Comparison of ENCODE assay signal across 8 cellular contexts in the genomic region with DNA sequence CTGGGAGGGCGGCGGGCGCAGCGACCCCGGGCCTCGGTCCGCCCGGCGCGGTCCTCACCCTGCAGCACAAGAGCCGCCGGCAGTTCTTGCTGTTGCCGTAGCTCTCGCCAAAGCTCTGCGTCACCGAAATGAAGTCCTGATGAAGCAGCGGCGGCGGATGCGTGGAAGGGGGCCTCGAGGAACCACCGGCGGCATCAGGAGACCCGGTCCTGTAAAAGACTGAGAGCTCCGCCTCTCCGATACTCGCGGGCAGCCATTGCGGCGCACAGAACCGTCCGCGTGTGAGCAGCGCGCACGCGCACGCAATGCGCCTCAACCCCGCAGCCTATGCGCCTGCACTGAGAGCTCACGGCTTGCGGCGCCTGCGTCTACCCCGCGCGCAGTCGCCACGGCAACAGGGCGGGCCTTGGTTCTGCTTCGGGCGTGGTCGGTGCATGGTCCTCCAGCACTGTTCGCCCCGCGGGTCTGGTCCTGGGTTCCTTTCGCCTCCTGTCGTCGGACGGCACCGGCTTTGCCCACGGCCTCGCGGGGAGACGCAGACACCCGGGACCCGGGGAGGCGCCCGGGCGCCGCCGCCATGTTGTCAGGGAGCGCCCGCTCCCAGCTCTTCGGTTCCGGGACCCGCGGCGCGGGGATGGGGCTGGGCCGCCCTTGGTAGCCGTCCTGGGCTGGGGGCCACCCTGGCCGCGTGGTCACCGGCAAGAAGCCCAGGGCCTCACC. TPM values are rescaled to one million over a fixed set of nuclear protein-coding genes. Genes with fewer than 3 reads are reported as not detected.
A peak's percentile ranks its signal among the peaks of the same experiment; 100 is the strongest.
DNase-seq lines count a peak whose midpoint lies in the region; ATAC-seq, FAIRE-seq and TF ChIP-seq lines count a peak whose summit lies in the region.

No MANE protein-coding gene starts in this region.

- peaks cover 25% of the 10 kb centered on the region for H3K27me3 ChIP-seq in NT2/D1 (ENCODE audit: insufficient read depth, insufficient read length)
- no peaks in the 10 kb centered on the region for H3K27me3 ChIP-seq in endothelial cell of umbilical vein (ENCODE audit: control insufficient read depth in 2 of 2, insufficient read depth in 2 of 2, low read length in 2 of 2)

- CTCF ChIA-PET in endothelial cell of umbilical vein (lab: Charles Lee): interaction anchor here (0.8 to 3.3 kb wide), 11 partner anchors 8 to 107 kb away, joined by 3 to 17 read pairs (median 4); partner anchors contain the start of genes DPP7, GRIN1 and RNF224

- H3K79me2 ChIP-seq in endothelial cell of umbilical vein (ENCODE audit: control insufficient read depth, insufficient read depth, low read length): peaks cover 20% of the 10 kb centered on the region

- H3K9me3 ChIP-seq in NT2/D1 (ENCODE audit: insufficient read depth, low read length) (no peaks in the 10 kb centered on the region), endothelial cell of umbilical vein (replicated peaks; ENCODE audit: control insufficient read depth, insufficient read depth, low read length) (no peaks in the 10 kb centered on the region)

- TF ChIP-seq CTCF in endothelial cell of umbilical vein (IDR thresholded peaks at IDR 0.05; ENCODE audit: extremely low read depth in 1 of 2, insufficient read depth in 1 of 2, low read depth in 1 of 2, low read length in 2 of 2): no peak
- no peak for TF ChIP-seq CTCF in mesothelial cell of epicardium (IDR thresholded peaks at IDR 0.05; ENCODE audit: unreplicated experiment)

- peak; percentile 93 for FAIRE-seq in endothelial cell of umbilical vein (lab: Jason Lieb, UNC)

- H3K27ac ChIP-seq in endothelial cell of umbilical vein (ENCODE audit: insufficient read depth, low read depth, low read length): peak overlapping the region; percentile 40

- dilution Hi-C loops in endothelial cell of umbilical vein (cut with MboI; ENCODE audit: extremely low pct_ligation_motif_present, low sequenced_read_pairs): no loop called here

- peak; percentile 94 for TF ChIP-seq POLR2A in endothelial cell of umbilical vein (IDR thresholded peaks at IDR 0.05; ENCODE audit: low read depth, low read length)

- DNase-seq in COLO829 (ENCODE audit: low spot score): peak; percentile 96
- DNase-seq in HUDEP-2 (lab: John Stamatoyannopoulos, UW; ENCODE audit: unreplicated experiment in 76 of 76): peak in 74 of 76 experiments; percentile 34 to 93 (median 80)
- peak; percentile 81 for DNase-seq in NT2/D1 (ENCODE audit: low read depth, low spot score)
- peak; percentile 89 for DNase-seq in activated CD8-positive, alpha-beta memory T cell treated with anti-CD3 and anti-CD28 coated beads, Interleukin-2, amount 50 U/mL, for 4 hours
- peak; percentile 92 for DNase-seq in endothelial cell of umbilical vein (ENCODE audit: low read depth, low spot score)
- peak; percentile 76 to 88 for DNase-seq in mesothelial cell of epicardium (ENCODE audit: low spot score in 2 of 2, unreplicated experiment in 2 of 2)
- peak; percentile 81 for DNase-seq in stimulated activated CD8-positive, alpha-beta memory T cell treated with anti-CD3 and anti-CD28 coated beads, Interleukin-15, amount 100 ng/mL, for 24 hours (ENCODE audit: low read depth)

- H3K4me1 Mint-ChIP-seq in mesothelial cell of epicardium: peaks cover 21% of the 10 kb centered on the region

- H3K9ac ChIP-seq in NT2/D1 (ENCODE audit: insufficient read length, low read depth): peak overlapping the region; percentile 99
- peak overlapping the region; percentile 69 for H3K9ac ChIP-seq in endothelial cell of umbilical vein (replicated peaks; ENCODE audit: extremely low read depth, insufficient read depth, low read length)

- H3K36me3 ChIP-seq in NT2/D1 (ENCODE audit: insufficient read depth, insufficient read length, low read length): no peaks in the 10 kb centered on the region
- no peaks in the 10 kb centered on the region for H3K36me3 ChIP-seq in endothelial cell of umbilical vein (ENCODE audit: control insufficient read depth in 2 of 2, extremely low read depth in 1 of 2, insufficient read depth in 2 of 2, low read length in 2 of 2)

- H3K27me3 Mint-ChIP-seq in mesothelial cell of epicardium (ENCODE audit: low read depth): peaks cover 20% of the 10 kb centered on the region

- H3K4me3 Mint-ChIP-seq in mesothelial cell of epicardium: peak overlapping the region; percentile 83

- no peaks in the 10 kb centered on the region for H4K20me1 ChIP-seq in endothelial cell of umbilical vein (replicated peaks; ENCODE audit: control insufficient read depth, extremely low read depth, insufficient read depth, low read length)

- peak overlapping the region; percentile 69 for H3K27ac Mint-ChIP-seq in mesothelial cell of epicardium

- H3K4me1 ChIP-seq in NT2/D1 (ENCODE audit: insufficient read depth, insufficient read length): no peaks in the 10 kb centered on the region
- H3K4me1 ChIP-seq in endothelial cell of umbilical vein (ENCODE audit: control insufficient read depth, extremely low read depth, insufficient read depth, low read length): peaks cover 26% of the 10 kb centered on the region

- ATAC-seq in GM21360 (IDR thresholded peaks at IDR 0.05; ENCODE audit: unreplicated experiment): peak; percentile 78

- BruUV-seq in endothelial cell of umbilical vein (replicated peaks; lab: Mats Ljungman, UMichigan): no TSS peak

- no peaks in the 10 kb centered on the region for H3K9me3 Mint-ChIP-seq in mesothelial cell of epicardium

- H3K36me3 Mint-ChIP-seq in mesothelial cell of epicardium: peaks cover 2% of the 10 kb centered on the region

- H3K9me1 ChIP-seq in endothelial cell of umbilical vein (replicated peaks; ENCODE audit: control insufficient read depth, extremely low read depth, insufficient read depth, low read length): no peaks in the 10 kb centered on the region

- intact Hi-C loops in endothelial cell of umbilical vein (cut with micrococcal nuclease): loop anchor here (1.0 kb wide), 2 partner anchors 71 to 94 kb away; partner anchors contain the start of gene TPRN

- H3K4me2 ChIP-seq in endothelial cell of umbilical vein (ENCODE audit: insufficient read depth, low read length): peak overlapping the region; percentile 71

- H3K4me3 ChIP-seq in NT2/D1 (ENCODE audit: insufficient read length, low read depth) (peak overlapping the region; percentile 90), endothelial cell of umbilical vein (replicated peaks in 1 of 3; ENCODE audit: insufficient read depth in 1 of 3, low read depth in 1 of 3, low read length in 3 of 3) (peak overlapping the region; percentile 39 to 63 (median 51))

- POLR2A ChIA-PET in endothelial cell of umbilical vein (lab: Charles Lee): interaction anchor here (0.6 to 1.3 kb wide), 6 partner anchors 14 to 151 kb away, joined by 3 to 9 read pairs (median 4); partner anchors contain the start of genes NPDC1, TPRN and TUBB4B

- H2AFZ ChIP-seq in endothelial cell of umbilical vein (ENCODE audit: low read depth, low read length): peak overlapping the region; percentile 85

RNA-seq across cellular contexts. Expression of gene GRIN1, which starts 9.3 kb away (rescaled TPM):
- total RNA-seq in endothelial cell of umbilical vein (not detected in 2 replicates), mesothelial cell of epicardium (0.58 to 0.99 TPM (median 0.64 TPM) in 3 replicates)
- not detected in 2 replicates for polyA plus RNA-seq in endothelial cell of umbilical vein
- polyA plus RNA-seq in endothelial cell of umbilical vein (2011; cell fraction: cytosol; rRNA removed): not detected in 2 replicates
- polyA plus RNA-seq in endothelial cell of umbilical vein (2011; cell fraction: nucleus; rRNA removed): 0.13 and 0.18 TPM in 2 replicates
- 0.14 and 0.48 TPM in 2 replicates for polyA plus RNA-seq in endothelial cell of umbilical vein (2012)
- polyA minus RNA-seq in endothelial cell of umbilical vein: 0.04 TPM in 1 of 2 replicates, not detected in the other
- 2.7 TPM for polyA minus RNA-seq in endothelial cell of umbilical vein (2011; cell fraction: cytosol; rRNA and poly(A)+ RNA removed)
- polyA minus RNA-seq in endothelial cell of umbilical vein (2011; cell fraction: nucleus; rRNA and poly(A)+ RNA removed): not detected in 2 replicates

RNA-seq across cellular contexts. Expression of gene DPP7, which starts 15.1 kb away (rescaled TPM):
- total RNA-seq in endothelial cell of umbilical vein (118 and 149 TPM in 2 replicates), mesothelial cell of epicardium (149 to 159 TPM (median 157 TPM) in 3 replicates)
- 200 and 247 TPM in 2 replicates for polyA plus RNA-seq in endothelial cell of umbilical vein
- 53.5 and 90.0 TPM in 2 replicates for polyA plus RNA-seq in endothelial cell of umbilical vein (2011; cell fraction: cytosol; rRNA removed)
- 303 and 309 TPM in 2 replicates for polyA plus RNA-seq in endothelial cell of umbilical vein (2011; cell fraction: nucleus; rRNA removed)
- 70.8 and 123 TPM in 2 replicates for polyA plus RNA-seq in endothelial cell of umbilical vein (2012)
- polyA minus RNA-seq in endothelial cell of umbilical vein: 39.8 and 54.6 TPM in 2 replicates
- polyA minus RNA-seq in endothelial cell of umbilical vein (2011; cell fraction: cytosol; rRNA and poly(A)+ RNA removed): 69.1 TPM
- polyA minus RNA-seq in endothelial cell of umbilical vein (2011; cell fraction: nucleus; rRNA and poly(A)+ RNA removed): 27.5 and 54.6 TPM in 2 replicates

RNA-seq across cellular contexts. Expression of gene LRRC26, which starts 40.2 kb away (rescaled TPM):
- total RNA-seq in endothelial cell of umbilical vein (not detected in 2 replicates), mesothelial cell of epicardium (not detected in 3 replicates)
- 0.08 TPM in 1 of 2 replicates, not detected in the other for polyA plus RNA-seq in endothelial cell of umbilical vein
- polyA plus RNA-seq in endothelial cell of umbilical vein (2011; cell fraction: cytosol; rRNA removed): not detected in 2 replicates
- polyA plus RNA-seq in endothelial cell of umbilical vein (2011; cell fraction: nucleus; rRNA removed): not detected in 2 replicates
- not detected in 2 replicates for polyA plus RNA-seq in endothelial cell of umbilical vein (2012)
- not detected in 2 replicates for polyA minus RNA-seq in endothelial cell of umbilical vein
- polyA minus RNA-seq in endothelial cell of umbilical vein (2011; cell fraction: cytosol; rRNA and poly(A)+ RNA removed): 3.0 TPM
- polyA minus RNA-seq in endothelial cell of umbilical vein (2011; cell fraction: nucleus; rRNA and poly(A)+ RNA removed): not detected in 2 replicates

RNA-seq across cellular contexts. Expression of gene TMEM210, which starts 42.2 kb away (rescaled TPM):
- not detected in 2 replicates for total RNA-seq in endothelial cell of umbilical vein
- polyA plus RNA-seq in endothelial cell of umbilical vein: not detected in 2 replicates
- polyA plus RNA-seq in endothelial cell of umbilical vein (2011; cell fraction: cytosol; rRNA removed): not detected in 2 replicates
- polyA plus RNA-seq in endothelial cell of umbilical vein (2011; cell fraction: nucleus; rRNA removed): not detected in 2 replicates
- not detected in 2 replicates for polyA plus RNA-seq in endothelial cell of umbilical vein (2012)
- polyA minus RNA-seq in endothelial cell of umbilical vein: not detected in 2 replicates
- polyA minus RNA-seq in endothelial cell of umbilical vein (2011; cell fraction: cytosol; rRNA and poly(A)+ RNA removed): not detected
- polyA minus RNA-seq in endothelial cell of umbilical vein (2011; cell fraction: nucleus; rRNA and poly(A)+ RNA removed): not detected in 2 replicates
- not detected in 3 replicates for total RNA-seq in mesothelial cell of epicardium

RNA-seq across cellular contexts. Expression of gene MAN1B1, which starts 42.8 kb away (rescaled TPM):
- 67.7 and 75.3 TPM in 2 replicates for total RNA-seq in endothelial cell of umbilical vein
- polyA plus RNA-seq in endothelial cell of umbilical vein: 81.0 and 83.3 TPM in 2 replicates
- polyA plus RNA-seq in endothelial cell of umbilical vein (2011; cell fraction: cytosol; rRNA removed): 58.6 and 65.6 TPM in 2 replicates
- 118 and 127 TPM in 2 replicates for polyA plus RNA-seq in endothelial cell of umbilical vein (2011; cell fraction: nucleus; rRNA removed)
- 52.1 and 66.1 TPM in 2 replicates for polyA plus RNA-seq in endothelial cell of umbilical vein (2012)
- 69.3 and 85.8 TPM in 2 replicates for polyA minus RNA-seq in endothelial cell of umbilical vein
- 35.2 TPM for polyA minus RNA-seq in endothelial cell of umbilical vein (2011; cell fraction: cytosol; rRNA and poly(A)+ RNA removed)
- 36.4 and 41.0 TPM in 2 replicates for polyA minus RNA-seq in endothelial cell of umbilical vein (2011; cell fraction: nucleus; rRNA and poly(A)+ RNA removed)
- 61.1 to 65.1 TPM (median 61.2 TPM) in 3 replicates for total RNA-seq in mesothelial cell of epicardium

Comparison
In these comparisons a context has a peak if more than half of its experiments do, and no peak if none do; other contexts are left out.
1. Peak in every context shown above with its lines: DNase-seq, ATAC-seq, H3K4me3 ChIP-seq and H3K27ac ChIP-seq.